1 cellular context compared by ENCODE assay signal in genomic region chr1:231626951-231627614, GRCh38.
TF ChIP-seq lines count a peak whose summit lies in the region.

No MANE protein-coding gene starts in this region.

TF ChIP-seq in IMR-90, 13 proteins besides CTCF, POLR2A, EP300 and RAD21:
- no peak for TF ChIP-seq MAZ (IDR thresholded peaks at IDR 0.05; ENCODE audit: borderline replicate concordance, low read depth, low read length)
- no peak for TF ChIP-seq BHLHE40 (IDR thresholded peaks at IDR 0.05; ENCODE audit: low read depth, low read length)
- no peak for TF ChIP-seq CEBPB (IDR thresholded peaks at IDR 0.05; ENCODE audit: low read depth, low read length)
- TF ChIP-seq FOS (IDR thresholded peaks at IDR 0.05; ENCODE audit: low read depth, low read length): no peak
- TF ChIP-seq CHD1 (IDR thresholded peaks at IDR 0.05; ENCODE audit: low read depth, low read length): no peak
- TF ChIP-seq MAFK (IDR thresholded peaks at IDR 0.05; ENCODE audit: low read depth, low read length): no peak
- no peak for TF ChIP-seq SMC3 (IDR thresholded peaks at IDR 0.05; ENCODE audit: low read depth, low read length)
